Comparison of ENCODE assay signal across 34 cellular contexts in the genomic region with DNA sequence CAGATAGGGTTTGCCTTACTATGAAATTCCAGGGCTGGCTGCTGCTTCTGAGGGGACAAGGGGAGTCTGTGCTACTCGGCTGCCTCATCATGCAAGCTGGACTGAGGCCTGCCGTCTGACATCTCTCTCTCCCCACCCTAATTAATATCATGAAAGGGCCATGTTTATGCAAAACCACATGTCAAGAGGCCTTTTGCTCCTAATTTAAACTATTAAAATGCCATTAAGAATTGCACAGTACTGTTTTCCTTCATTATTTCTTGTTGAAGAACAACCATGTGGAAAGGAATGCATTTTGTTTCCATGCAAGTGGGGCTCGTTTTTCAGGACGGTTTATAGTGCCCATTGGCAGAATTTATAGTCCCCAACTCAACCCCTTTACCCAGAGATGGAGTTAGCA.
"Had no signal": no experiment of that assay in that cellular context is flagged by ENCODE, and none has a peak within 500 bp of the region (broad histone marks: within the 10 kb centered on the region; RNA-seq: fewer than 3 reads in every experiment).

No MANE protein-coding gene starts in this region.

- H3K36me3 ChIP-seq: colonic mucosa, esophagus squamous epithelium, gastroesophageal sphincter, WERI-Rb-1 had no signal

- H3K4me3 ChIP-seq: body of pancreas, colonic mucosa, esophagus squamous epithelium, gastroesophageal sphincter had no signal

- H3K4me3 Mint-ChIP-seq: activated B cell treated with CpG ODN at 0.5 μM for 24 hours; activated CD4-positive, alpha-beta memory T cell treated with anti-CD3 and anti-CD28 coated beads for 36 hours; activated CD4-positive, alpha-beta T cell treated with anti-CD3 and anti-CD28 coated beads for 36 hours; activated CD4-positive, alpha-beta T cell treated with anti-CD3 and anti-CD28 coated beads, Interleukin-2, amount 10 ng/mL, durations not matched to agents 24 days and 14 days; activated CD8-positive, alpha-beta memory T cell treated with anti-CD3 and anti-CD28 coated beads, Interleukin-2, amount 10 ng/mL, durations not matched to agents 7 days and 5 days; activated CD8-positive, alpha-beta T cell treated with anti-CD3 and anti-CD28 coated beads, Interleukin-2, amount 10 ng/mL, durations not matched to agents 7 days and 5 days; activated naive CD8-positive, alpha-beta T cell; activated T-cell treated with anti-CD3 and anti-CD28 coated beads, Interleukin-2, amount 50 U/mL, for 24 hours; activated T-cell treated with anti-CD3 and anti-CD28 coated beads, Interleukin-2, amount 50 U/mL, for 72 hours; T-helper 17 cell; T-helper 2 cell treated with Interferon-gamma antibody and Interleukin-4, amounts not matched to agents 5 μg/mL and 100 μg/mL, for 36 hours had no signal

- H3K27ac ChIP-seq: body of pancreas, colonic mucosa, epithelial cell of prostate, esophagus squamous epithelium, foreskin keratinocyte, gastroesophageal sphincter, WERI-Rb-1 had no signal

- H3K27me3 ChIP-seq: body of pancreas, colonic mucosa, foreskin keratinocyte, gastroesophageal sphincter had no signal

- H3K27ac Mint-ChIP-seq: activated B cell treated with CpG ODN at 0.5 μM for 24 hours; activated CD4-positive, alpha-beta memory T cell treated with anti-CD3 and anti-CD28 coated beads for 36 hours; activated CD4-positive, alpha-beta T cell treated with anti-CD3 and anti-CD28 coated beads for 36 hours; activated CD4-positive, alpha-beta T cell treated with anti-CD3 and anti-CD28 coated beads, Interleukin-2, amount 10 ng/mL, durations not matched to agents 24 days and 14 days; activated CD8-positive, alpha-beta memory T cell treated with anti-CD3 and anti-CD28 coated beads, Interleukin-2, amount 10 ng/mL, durations not matched to agents 7 days and 5 days; activated CD8-positive, alpha-beta T cell treated with anti-CD3 and anti-CD28 coated beads, Interleukin-2, amount 10 ng/mL, durations not matched to agents 7 days and 5 days; activated naive CD8-positive, alpha-beta T cell; activated T-cell treated with anti-CD3 and anti-CD28 coated beads, Interleukin-2, amount 50 U/mL, for 24 hours; activated T-cell treated with anti-CD3 and anti-CD28 coated beads, Interleukin-2, amount 50 U/mL, for 72 hours; T-helper 17 cell; T-helper 2 cell treated with Interferon-gamma antibody and Interleukin-4, amounts not matched to agents 5 μg/mL and 100 μg/mL, for 36 hours had no signal

- H3K4me1 ChIP-seq: body of pancreas, colonic mucosa, esophagus squamous epithelium, foreskin keratinocyte, gastroesophageal sphincter had no signal

- H3K27me3 Mint-ChIP-seq: activated B cell treated with CpG ODN at 0.5 μM for 24 hours; activated CD4-positive, alpha-beta T cell treated with anti-CD3 and anti-CD28 coated beads for 36 hours; activated CD4-positive, alpha-beta T cell treated with anti-CD3 and anti-CD28 coated beads, Interleukin-2, amount 10 ng/mL, durations not matched to agents 24 days and 14 days; activated CD8-positive, alpha-beta memory T cell treated with anti-CD3 and anti-CD28 coated beads, Interleukin-2, amount 10 ng/mL, durations not matched to agents 7 days and 5 days; activated naive CD8-positive, alpha-beta T cell; activated T-cell treated with anti-CD3 and anti-CD28 coated beads, Interleukin-2, amount 50 U/mL, for 24 hours had no signal

- H3K9me3 ChIP-seq: body of pancreas, colonic mucosa, esophagus squamous epithelium, gastroesophageal sphincter had no signal

- H3K4me1 Mint-ChIP-seq: activated B cell treated with CpG ODN at 0.5 μM for 24 hours; activated CD4-positive, alpha-beta T cell treated with anti-CD3 and anti-CD28 coated beads, Interleukin-2, amount 10 ng/mL, durations not matched to agents 24 days and 14 days; activated CD8-positive, alpha-beta memory T cell treated with anti-CD3 and anti-CD28 coated beads, Interleukin-2, amount 10 ng/mL, durations not matched to agents 7 days and 5 days; T-helper 17 cell had no signal

- H3K9me3 Mint-ChIP-seq: activated B cell treated with CpG ODN at 0.5 μM for 24 hours; activated CD4-positive, alpha-beta memory T cell treated with anti-CD3 and anti-CD28 coated beads for 36 hours; activated T-cell treated with anti-CD3 and anti-CD28 coated beads, Interleukin-2, amount 50 U/mL, for 24 hours; T-helper 2 cell treated with Interferon-gamma antibody and Interleukin-4, amounts not matched to agents 5 μg/mL and 100 μg/mL, for 36 hours had no signal

- H3K36me3 Mint-ChIP-seq: activated CD4-positive, alpha-beta memory T cell treated with anti-CD3 and anti-CD28 coated beads for 36 hours; activated CD8-positive, alpha-beta memory T cell treated with anti-CD3 and anti-CD28 coated beads, Interleukin-2, amount 10 ng/mL, durations not matched to agents 7 days and 5 days; activated naive CD8-positive, alpha-beta T cell had no signal

- FAIRE-seq: astrocyte, endometrium, endothelial cell of umbilical vein had no signal

- DNase-seq: activated B cell treated with CpG ODN at 0.5 μM for 24 hours; activated CD4-positive, alpha-beta memory T cell treated with anti-CD3 and anti-CD28 coated beads for 36 hours; activated CD4-positive, alpha-beta T cell treated with anti-CD3 and anti-CD28 coated beads for 36 hours; activated CD4-positive, alpha-beta T cell treated with anti-CD3 and anti-CD28 coated beads, Interleukin-2, amount 10 ng/mL, durations not matched to agents 24 days and 14 days; activated CD8-positive, alpha-beta memory T cell treated with anti-CD3 and anti-CD28 coated beads, Interleukin-2, amount 10 ng/mL, durations not matched to agents 7 days and 5 days; activated CD8-positive, alpha-beta memory T cell treated with anti-CD3 and anti-CD28 coated beads, Interleukin-2, amount 50 U/mL, for 48 hours; activated CD8-positive, alpha-beta T cell treated with anti-CD3 and anti-CD28 coated beads, Interleukin-2, amount 10 ng/mL, durations not matched to agents 7 days and 5 days; activated effector memory CD4-positive, alpha-beta T cell treated with Interleukin-2 at 50 U/mL for 16 hours; activated gamma-delta T cell treated with Interleukin-2 at 50 U/mL for 16 hours; activated naive CD4-positive, alpha-beta T cell treated with anti-CD3 and anti-CD28 coated beads, Interleukin-2, amount 50 U/mL, for 16 hours; activated naive CD4-positive, alpha-beta T cell treated with Interleukin-2 at 50 U/mL for 16 hours; activated T-cell treated with anti-CD3 and anti-CD28 coated beads for 4 hours; activated T-cell treated with anti-CD3 and anti-CD28 coated beads, Interleukin-2, amount 50 U/mL, for 24 hours; activated T-cell treated with anti-CD3 and anti-CD28 coated beads, Interleukin-2, amount 50 U/mL, for 72 hours; amniotic stem cell; anterior cingulate cortex; body of pancreas; caudate nucleus; cerebellar nuclear complex; colonic mucosa; effector CD8-positive, alpha-beta T cell; esophagus squamous epithelium; foreskin keratinocyte; T-helper 1 cell; T-helper 17 cell; T1000; WERI-Rb-1 had no signal
